Comparison of ENCODE assay signal across 30 cellular contexts in genomic region chr14:50972734-50973133, GRCh38. TPM values are rescaled to one million over a fixed set of nuclear protein-coding genes. Genes with fewer than 3 reads are reported as not detected.
"Had no signal": no experiment of that assay in that cellular context is flagged by ENCODE, and none has a peak within 500 bp of the region (broad histone marks: within the 10 kb centered on the region; RNA-seq: fewer than 3 reads in every experiment).

No MANE protein-coding gene starts in this region.

- H3K36me3 ChIP-seq: ascending aorta, breast epithelium, cardiac muscle cell, colonic mucosa, esophagus squamous epithelium, gastroesophageal sphincter, heart right ventricle had no signal

- H3K4me3 ChIP-seq: ascending aorta, breast epithelium, cardiac muscle cell, colonic mucosa, esophagus squamous epithelium, gastroesophageal sphincter, heart right ventricle had no signal

- H3K27me3 Mint-ChIP-seq: brain had no signal

- H3K4me3 Mint-ChIP-seq: activated CD4-positive, alpha-beta memory T cell treated with anti-CD3 and anti-CD28 coated beads, Interleukin-2, amount 10 ng/mL, durations not matched to agents 7 days and 5 days; activated CD4-positive, alpha-beta T cell treated with anti-CD3 and anti-CD28 coated beads, Interleukin-2, amount 10 ng/mL, durations not matched to agents 7 days and 5 days; activated naive CD4-positive, alpha-beta T cell treated with anti-CD3 and anti-CD28 coated beads, Interleukin-2, amount 10 ng/mL, durations not matched to agents 7 days and 5 days; activated naive CD8-positive, alpha-beta T cell treated with anti-CD3 and anti-CD28 coated beads, Interleukin-2, amount 10 ng/mL, durations not matched to agents 7 days and 5 days; activated T-cell treated with anti-CD3 and anti-CD28 coated beads, Interleukin-2, amount 50 U/mL, for 24 hours; activated T-cell treated with anti-CD3 and anti-CD28 coated beads, Interleukin-2, amount 50 U/mL, for 72 hours; brain had no signal

- H3K4me1 ChIP-seq: ascending aorta, breast epithelium, colonic mucosa, esophagus squamous epithelium, gastroesophageal sphincter had no signal

- FAIRE-seq: endometrium, endothelial cell of umbilical vein had no signal

- DNase-seq: activated CD4-positive, alpha-beta memory T cell treated with anti-CD3 and anti-CD28 coated beads, Interleukin-2, amount 10 ng/mL, durations not matched to agents 7 days and 5 days; activated CD4-positive, alpha-beta T cell treated with anti-CD3 and anti-CD28 coated beads for 1 hour; activated CD4-positive, alpha-beta T cell treated with anti-CD3 and anti-CD28 coated beads for 4 hours; activated CD4-positive, alpha-beta T cell treated with anti-CD3 and anti-CD28 coated beads, Interleukin-2, amount 10 ng/mL, durations not matched to agents 7 days and 5 days; activated CD4-positive, alpha-beta T cell treated with anti-CD3 and anti-CD28 coated beads, Interleukin-2, amount 50 U/mL, for 4 hours; activated CD8-positive, alpha-beta memory T cell treated with anti-CD3 and anti-CD28 coated beads, Interleukin-2, amount 50 U/mL, for 48 hours; activated gamma-delta T cell; activated naive CD4-positive, alpha-beta T cell; activated naive CD4-positive, alpha-beta T cell treated with anti-CD3 and anti-CD28 coated beads, Interleukin-2, amount 10 ng/mL, durations not matched to agents 7 days and 5 days; activated naive CD8-positive, alpha-beta T cell treated with anti-CD3 and anti-CD28 coated beads, Interleukin-2, amount 10 ng/mL, durations not matched to agents 7 days and 5 days; activated T-cell treated with anti-CD3 and anti-CD28 coated beads for 4 hours; activated T-cell treated with anti-CD3 and anti-CD28 coated beads, Interleukin-2, amount 50 U/mL, for 24 hours; activated T-cell treated with anti-CD3 and anti-CD28 coated beads, Interleukin-2, amount 50 U/mL, for 72 hours; central memory CD4-positive, alpha-beta T cell; cerebellar nuclear complex; colonic mucosa; effector CD8-positive, alpha-beta T cell; esophagus squamous epithelium; foreskin melanocyte; heart right ventricle; T-helper 2 cell had no signal

- H3K9me3 Mint-ChIP-seq: activated CD4-positive, alpha-beta memory T cell treated with anti-CD3 and anti-CD28 coated beads, Interleukin-2, amount 10 ng/mL, durations not matched to agents 7 days and 5 days; activated CD4-positive, alpha-beta T cell treated with anti-CD3 and anti-CD28 coated beads, Interleukin-2, amount 10 ng/mL, durations not matched to agents 7 days and 5 days; activated naive CD4-positive, alpha-beta T cell treated with anti-CD3 and anti-CD28 coated beads, Interleukin-2, amount 10 ng/mL, durations not matched to agents 7 days and 5 days; activated naive CD4-positive, alpha-beta T cell treated with anti-CD3 and anti-CD28 coated beads, Interleukin-2, amount 50 U/mL, for 72 hours; activated naive CD8-positive, alpha-beta T cell treated with anti-CD3 and anti-CD28 coated beads, Interleukin-2, amount 10 ng/mL, durations not matched to agents 7 days and 5 days; activated T-cell treated with anti-CD3 and anti-CD28 coated beads, Interleukin-2, amount 50 U/mL, for 24 hours; activated T-cell treated with anti-CD3 and anti-CD28 coated beads, Interleukin-2, amount 50 U/mL, for 72 hours; brain had no signal

- H3K27me3 ChIP-seq: ascending aorta, breast epithelium, cardiac muscle cell, colonic mucosa, esophagus squamous epithelium had no signal

- H3K4me1 Mint-ChIP-seq: activated CD4-positive, alpha-beta memory T cell treated with anti-CD3 and anti-CD28 coated beads, Interleukin-2, amount 10 ng/mL, durations not matched to agents 7 days and 5 days; activated CD4-positive, alpha-beta T cell treated with anti-CD3 and anti-CD28 coated beads, Interleukin-2, amount 10 ng/mL, durations not matched to agents 7 days and 5 days; activated naive CD4-positive, alpha-beta T cell treated with anti-CD3 and anti-CD28 coated beads, Interleukin-2, amount 10 ng/mL, durations not matched to agents 7 days and 5 days; activated naive CD8-positive, alpha-beta T cell treated with anti-CD3 and anti-CD28 coated beads, Interleukin-2, amount 10 ng/mL, durations not matched to agents 7 days and 5 days had no signal

- ATAC-seq: activated naive CD4-positive, alpha-beta T cell treated with anti-CD3 and anti-CD28 coated beads, Interleukin-2, amount 50 U/mL, for 72 hours; activated T-cell treated with anti-CD3 and anti-CD28 coated beads, Interleukin-2, amount 50 U/mL, for 72 hours; gastroesophageal sphincter; heart right ventricle had no signal

- H3K36me3 Mint-ChIP-seq: activated naive CD4-positive, alpha-beta T cell treated with anti-CD3 and anti-CD28 coated beads, Interleukin-2, amount 10 ng/mL, durations not matched to agents 7 days and 5 days; activated naive CD4-positive, alpha-beta T cell treated with anti-CD3 and anti-CD28 coated beads, Interleukin-2, amount 50 U/mL, for 72 hours; activated naive CD8-positive, alpha-beta T cell treated with anti-CD3 and anti-CD28 coated beads, Interleukin-2, amount 10 ng/mL, durations not matched to agents 7 days and 5 days had no signal

- H3K27ac Mint-ChIP-seq: activated CD4-positive, alpha-beta memory T cell treated with anti-CD3 and anti-CD28 coated beads, Interleukin-2, amount 10 ng/mL, durations not matched to agents 7 days and 5 days; activated CD4-positive, alpha-beta T cell treated with anti-CD3 and anti-CD28 coated beads, Interleukin-2, amount 10 ng/mL, durations not matched to agents 7 days and 5 days; activated naive CD4-positive, alpha-beta T cell treated with anti-CD3 and anti-CD28 coated beads, Interleukin-2, amount 10 ng/mL, durations not matched to agents 7 days and 5 days; activated naive CD4-positive, alpha-beta T cell treated with anti-CD3 and anti-CD28 coated beads, Interleukin-2, amount 50 U/mL, for 72 hours; activated naive CD8-positive, alpha-beta T cell treated with anti-CD3 and anti-CD28 coated beads, Interleukin-2, amount 10 ng/mL, durations not matched to agents 7 days and 5 days; activated T-cell treated with anti-CD3 and anti-CD28 coated beads, Interleukin-2, amount 50 U/mL, for 24 hours; activated T-cell treated with anti-CD3 and anti-CD28 coated beads, Interleukin-2, amount 50 U/mL, for 72 hours had no signal

- H3K27ac ChIP-seq: ascending aorta, breast epithelium, cardiac muscle cell, colonic mucosa, epithelial cell of prostate, esophagus squamous epithelium, gastroesophageal sphincter, heart right ventricle had no signal

- H3K9me3 ChIP-seq: ascending aorta, breast epithelium, colonic mucosa, esophagus squamous epithelium, gastroesophageal sphincter, heart right ventricle had no signal

RNA-seq across cellular contexts. Expression of gene PYGL, which starts 28.5 kb away (rescaled TPM):
- total RNA-seq: activated CD4-positive, alpha-beta T cell treated with anti-CD3 and anti-CD28 coated beads, Interleukin-2, amount 10 ng/mL, durations not matched to agents 7 days and 5 days had no signal
